Comparison of ENCODE assay signal across 3 cellular contexts in the genomic region with DNA sequence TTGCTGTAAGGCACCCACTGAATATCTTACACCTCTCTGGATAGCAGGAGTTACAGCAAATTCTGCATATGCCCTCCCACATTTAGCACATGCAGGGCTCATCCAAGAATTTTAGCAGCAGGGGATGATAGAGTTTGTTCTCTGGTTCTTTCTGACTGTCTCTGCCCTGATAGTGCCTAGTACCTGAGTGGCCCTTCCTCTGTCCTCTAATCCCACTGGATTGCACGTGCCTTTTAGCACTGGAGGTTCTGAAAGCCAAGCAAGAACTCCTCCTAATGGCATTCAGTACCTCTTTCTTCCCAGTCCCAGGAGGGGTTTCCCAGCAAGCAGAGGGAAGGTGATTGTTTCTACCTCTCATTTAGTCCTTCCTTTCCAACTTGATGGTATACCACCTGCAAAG.
TF ChIP-seq lines count a peak whose summit lies in the region.

No MANE protein-coding gene starts in this region.

TF ChIP-seq in SK-N-SH treated with all-trans-retinoic acid at 6 μM for 48 hours, 23 proteins besides CTCF, POLR2A, EP300 and RAD21:
- TF ChIP-seq ZC3H10 (CRISPR knock-in tag; IDR thresholded peaks at IDR 0.05) (no peak), ZNF70 (CRISPR knock-in tag; IDR thresholded peaks at IDR 0.05) (no peak), ESRRG (CRISPR knock-in tag; IDR thresholded peaks at IDR 0.05) (no peak), ZNF565 (CRISPR knock-in tag; conservative IDR thresholded peaks at IDR 0.05; ENCODE audit: low read depth) (no peak), GLIS3 (CRISPR knock-in tag; IDR thresholded peaks at IDR 0.05) (no peak), TOX (CRISPR knock-in tag; IDR thresholded peaks at IDR 0.05; ENCODE audit: borderline replicate concordance) (no peak), ZFP3 (CRISPR knock-in tag; IDR thresholded peaks at IDR 0.05) (no peak)
- TF ChIP-seq, protein P1, sequence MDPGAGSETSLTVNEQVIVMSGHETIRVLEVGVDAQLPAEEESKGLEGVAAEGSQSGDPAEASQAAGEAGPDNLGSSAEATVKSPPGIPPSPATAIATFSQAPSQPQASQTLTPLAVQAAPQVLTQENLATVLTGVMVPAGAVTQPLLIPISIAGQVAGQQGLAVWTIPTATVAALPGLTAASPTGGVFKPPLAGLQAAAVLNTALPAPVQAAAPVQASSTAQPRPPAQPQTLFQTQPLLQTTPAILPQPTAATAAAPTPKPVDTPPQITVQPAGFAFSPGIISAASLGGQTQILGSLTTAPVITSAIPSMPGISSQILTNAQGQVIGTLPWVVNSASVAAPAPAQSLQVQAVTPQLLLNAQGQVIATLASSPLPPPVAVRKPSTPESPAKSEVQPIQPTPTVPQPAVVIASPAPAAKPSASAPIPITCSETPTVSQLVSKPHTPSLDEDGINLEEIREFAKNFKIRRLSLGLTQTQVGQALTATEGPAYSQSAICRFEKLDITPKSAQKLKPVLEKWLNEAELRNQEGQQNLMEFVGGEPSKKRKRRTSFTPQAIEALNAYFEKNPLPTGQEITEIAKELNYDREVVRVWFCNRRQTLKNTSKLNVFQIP (CRISPR knock-in tag; IDR thresholded peaks at IDR 0.05; ENCODE audit: borderline replicate concordance, low read depth), result no peak

TF ChIP-seq in SK-N-SH, 30 proteins besides CTCF, POLR2A, EP300 and RAD21:
- TF ChIP-seq, protein P2, sequence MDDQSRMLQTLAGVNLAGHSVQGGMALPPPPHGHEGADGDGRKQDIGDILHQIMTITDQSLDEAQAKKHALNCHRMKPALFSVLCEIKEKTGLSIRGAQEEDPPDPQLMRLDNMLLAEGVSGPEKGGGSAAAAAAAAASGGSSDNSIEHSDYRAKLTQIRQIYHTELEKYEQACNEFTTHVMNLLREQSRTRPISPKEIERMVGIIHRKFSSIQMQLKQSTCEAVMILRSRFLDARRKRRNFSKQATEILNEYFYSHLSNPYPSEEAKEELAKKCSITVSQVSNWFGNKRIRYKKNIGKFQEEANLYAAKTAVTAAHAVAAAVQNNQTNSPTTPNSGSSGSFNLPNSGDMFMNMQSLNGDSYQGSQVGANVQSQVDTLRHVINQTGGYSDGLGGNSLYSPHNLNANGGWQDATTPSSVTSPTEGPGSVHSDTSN (IDR thresholded peaks at IDR 0.05), result no peak
- no peak for TF ChIP-seq GATA2 (CRISPR knock-in tag; IDR thresholded peaks at IDR 0.05)
- no peak for TF ChIP-seq NFIC (IDR thresholded peaks at IDR 0.05; ENCODE audit: borderline replicate concordance)
- TF ChIP-seq FOSL2 (IDR thresholded peaks at IDR 0.05; ENCODE audit: borderline replicate concordance, low read depth), result no peak
- no peak for TF ChIP-seq TAF1 (IDR thresholded peaks at IDR 0.05; ENCODE audit: borderline replicate concordance, low read depth, low read length)
- TF ChIP-seq RCOR1 (IDR thresholded peaks at IDR 0.05; ENCODE audit: low read length), result no peak
- TF ChIP-seq NRF1 (IDR thresholded peaks at IDR 0.05; ENCODE audit: low read depth, low read length), result no peak
- TF ChIP-seq MAX (IDR thresholded peaks at IDR 0.05; ENCODE audit: low read depth), result no peak
- TF ChIP-seq RFX5 (IDR thresholded peaks at IDR 0.05; ENCODE audit: low read length), result no peak
- TF ChIP-seq USF2 (IDR thresholded peaks at IDR 0.05; ENCODE audit: borderline replicate concordance, low read depth, low read length), result no peak
- no peak for TF ChIP-seq TEAD4 (IDR thresholded peaks at IDR 0.05; ENCODE audit: borderline replicate concordance, insufficient read depth)
- no peak for TF ChIP-seq EZH2phosphoT487 (IDR thresholded peaks at IDR 0.05; ENCODE audit: borderline replicate concordance, low read depth)
- TF ChIP-seq RXRA (IDR thresholded peaks at IDR 0.05; ENCODE audit: borderline replicate concordance, low read depth), result no peak
- TF ChIP-seq SIN3A (IDR thresholded peaks at IDR 0.05; ENCODE audit: borderline replicate concordance, low read depth, low read length), result no peak
- TF ChIP-seq IRF3 (IDR thresholded peaks at IDR 0.05; ENCODE audit: low read depth, low read length), result no peak

TF ChIP-seq in H1, 55 proteins besides CTCF, POLR2A, EP300 and RAD21:
- TF ChIP-seq EGR1 (IDR thresholded peaks at IDR 0.05; ENCODE audit: borderline replicate concordance, low read depth, low read length) (no peak), CREB1 (IDR thresholded peaks at IDR 0.05) (no peak), KDM5A (IDR thresholded peaks at IDR 0.05; ENCODE audit: low read length) (no peak), SAP30 (IDR thresholded peaks at IDR 0.05; ENCODE audit: insufficient read depth, insufficient replicate concordance, low read length) (no peak), FOSL1 (IDR thresholded peaks at IDR 0.05; ENCODE audit: insufficient read depth, low read depth, low read length) (no peak), POU5F1 (IDR thresholded peaks at IDR 0.05; ENCODE audit: low read depth, low read length) (no peak), RFX5 (IDR thresholded peaks at IDR 0.05; ENCODE audit: borderline replicate concordance, low read depth, low read length) (no peak), POLR2AphosphoS5 (IDR thresholded peaks at IDR 0.05; ENCODE audit: low read depth, low read length) (no peak), SP2 (IDR thresholded peaks at IDR 0.05; ENCODE audit: low read length) (no peak)
